In genomic region chr13:46903748-46904147, GRCh38 we compare ENCODE assay signal across 1 cellular context.
TF ChIP-seq lines count a peak whose summit lies in the region.

No MANE protein-coding gene starts in this region.

TF ChIP-seq in GM23338, 12 proteins besides CTCF, POLR2A, EP300 and RAD21:
- TF ChIP-seq, protein P1, sequence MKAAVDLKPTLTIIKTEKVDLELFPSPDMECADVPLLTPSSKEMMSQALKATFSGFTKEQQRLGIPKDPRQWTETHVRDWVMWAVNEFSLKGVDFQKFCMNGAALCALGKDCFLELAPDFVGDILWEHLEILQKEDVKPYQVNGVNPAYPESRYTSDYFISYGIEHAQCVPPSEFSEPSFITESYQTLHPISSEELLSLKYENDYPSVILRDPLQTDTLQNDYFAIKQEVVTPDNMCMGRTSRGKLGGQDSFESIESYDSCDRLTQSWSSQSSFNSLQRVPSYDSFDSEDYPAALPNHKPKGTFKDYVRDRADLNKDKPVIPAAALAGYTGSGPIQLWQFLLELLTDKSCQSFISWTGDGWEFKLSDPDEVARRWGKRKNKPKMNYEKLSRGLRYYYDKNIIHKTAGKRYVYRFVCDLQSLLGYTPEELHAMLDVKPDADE (IDR thresholded peaks at IDR 0.05) = no peak
- no peak for TF ChIP-seq ZNF331 (CRISPR knock-in tag; IDR thresholded peaks at IDR 0.05; ENCODE audit: low read depth)
- no peak for TF ChIP-seq EZH2 (IDR thresholded peaks at IDR 0.05; ENCODE audit: low read depth, unreplicated experiment)
- no peak for TF ChIP-seq ZNF114 (CRISPR knock-in tag; IDR thresholded peaks at IDR 0.05)
- no peak for TF ChIP-seq CREB1 (CRISPR knock-in tag; IDR thresholded peaks at IDR 0.05; ENCODE audit: low read depth)
- TF ChIP-seq REST (IDR thresholded peaks at IDR 0.05; ENCODE audit: unreplicated experiment) = no peak
- TF ChIP-seq, protein P2, sequence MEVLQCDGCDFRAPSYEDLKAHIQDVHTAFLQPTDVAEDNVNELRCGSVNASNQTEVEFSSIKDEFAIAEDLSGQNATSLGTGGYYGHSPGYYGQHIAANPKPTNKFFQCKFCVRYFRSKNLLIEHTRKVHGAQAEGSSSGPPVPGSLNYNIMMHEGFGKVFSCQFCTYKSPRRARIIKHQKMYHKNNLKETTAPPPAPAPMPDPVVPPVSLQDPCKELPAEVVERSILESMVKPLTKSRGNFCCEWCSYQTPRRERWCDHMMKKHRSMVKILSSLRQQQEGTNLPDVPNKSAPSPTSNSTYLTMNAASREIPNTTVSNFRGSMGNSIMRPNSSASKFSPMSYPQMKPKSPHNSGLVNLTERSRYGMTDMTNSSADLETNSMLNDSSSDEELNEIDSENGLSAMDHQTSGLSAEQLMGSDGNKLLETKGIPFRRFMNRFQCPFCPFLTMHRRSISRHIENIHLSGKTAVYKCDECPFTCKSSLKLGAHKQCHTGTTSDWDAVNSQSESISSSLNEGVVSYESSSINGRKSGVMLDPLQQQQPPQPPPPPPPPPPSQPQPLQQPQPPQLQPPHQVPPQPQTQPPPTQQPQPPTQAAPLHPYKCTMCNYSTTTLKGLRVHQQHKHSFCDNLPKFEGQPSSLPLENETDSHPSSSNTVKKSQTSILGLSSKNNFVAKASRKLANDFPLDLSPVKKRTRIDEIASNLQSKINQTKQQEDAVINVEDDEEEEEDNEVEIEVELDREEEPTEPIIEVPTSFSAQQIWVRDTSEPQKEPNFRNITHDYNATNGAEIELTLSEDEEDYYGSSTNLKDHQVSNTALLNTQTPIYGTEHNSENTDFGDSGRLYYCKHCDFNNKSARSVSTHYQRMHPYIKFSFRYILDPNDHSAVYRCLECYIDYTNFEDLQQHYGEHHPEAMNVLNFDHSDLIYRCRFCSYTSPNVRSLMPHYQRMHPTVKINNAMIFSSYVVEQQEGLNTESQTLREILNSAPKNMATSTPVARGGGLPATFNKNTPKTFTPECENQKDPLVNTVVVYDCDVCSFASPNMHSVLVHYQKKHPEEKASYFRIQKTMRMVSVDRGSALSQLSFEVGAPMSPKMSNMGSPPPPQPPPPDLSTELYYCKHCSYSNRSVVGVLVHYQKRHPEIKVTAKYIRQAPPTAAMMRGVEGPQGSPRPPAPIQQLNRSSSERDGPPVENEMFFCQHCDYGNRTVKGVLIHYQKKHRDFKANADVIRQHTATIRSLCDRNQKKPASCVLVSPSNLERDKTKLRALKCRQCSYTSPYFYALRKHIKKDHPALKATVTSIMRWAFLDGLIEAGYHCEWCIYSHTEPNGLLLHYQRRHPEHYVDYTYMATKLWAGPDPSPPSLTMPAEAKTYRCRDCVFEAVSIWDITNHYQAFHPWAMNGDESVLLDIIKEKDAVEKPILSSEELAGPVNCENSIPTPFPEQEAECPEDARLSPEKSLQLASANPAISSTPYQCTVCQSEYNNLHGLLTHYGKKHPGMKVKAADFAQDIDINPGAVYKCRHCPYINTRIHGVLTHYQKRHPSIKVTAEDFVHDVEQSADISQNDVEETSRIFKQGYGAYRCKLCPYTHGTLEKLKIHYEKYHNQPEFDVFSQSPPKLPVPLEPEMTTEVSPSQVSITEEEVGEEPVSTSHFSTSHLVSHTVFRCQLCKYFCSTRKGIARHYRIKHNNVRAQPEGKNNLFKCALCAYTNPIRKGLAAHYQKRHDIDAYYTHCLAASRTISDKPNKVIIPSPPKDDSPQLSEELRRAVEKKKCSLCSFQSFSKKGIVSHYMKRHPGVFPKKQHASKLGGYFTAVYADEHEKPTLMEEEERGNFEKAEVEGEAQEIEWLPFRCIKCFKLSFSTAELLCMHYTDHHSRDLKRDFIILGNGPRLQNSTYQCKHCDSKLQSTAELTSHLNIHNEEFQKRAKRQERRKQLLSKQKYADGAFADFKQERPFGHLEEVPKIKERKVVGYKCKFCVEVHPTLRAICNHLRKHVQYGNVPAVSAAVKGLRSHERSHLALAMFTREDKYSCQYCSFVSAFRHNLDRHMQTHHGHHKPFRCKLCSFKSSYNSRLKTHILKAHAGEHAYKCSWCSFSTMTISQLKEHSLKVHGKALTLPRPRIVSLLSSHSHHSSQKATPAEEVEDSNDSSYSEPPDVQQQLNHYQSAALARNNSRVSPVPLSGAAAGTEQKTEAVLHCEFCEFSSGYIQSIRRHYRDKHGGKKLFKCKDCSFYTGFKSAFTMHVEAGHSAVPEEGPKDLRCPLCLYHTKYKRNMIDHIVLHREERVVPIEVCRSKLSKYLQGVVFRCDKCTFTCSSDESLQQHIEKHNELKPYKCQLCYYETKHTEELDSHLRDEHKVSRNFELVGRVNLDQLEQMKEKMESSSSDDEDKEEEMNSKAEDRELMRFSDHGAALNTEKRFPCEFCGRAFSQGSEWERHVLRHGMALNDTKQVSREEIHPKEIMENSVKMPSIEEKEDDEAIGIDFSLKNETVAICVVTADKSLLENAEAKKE (CRISPR knock-in tag; IDR thresholded peaks at IDR 0.05) = no peak
- TF ChIP-seq EZH2phosphoT487 (IDR thresholded peaks at IDR 0.05; ENCODE audit: unreplicated experiment) = no peak
- TF ChIP-seq POLR2AphosphoS5 (IDR thresholded peaks at IDR 0.05; ENCODE audit: low read depth) = no peak
- no peak for TF ChIP-seq JUNB (IDR thresholded peaks at IDR 0.05; ENCODE audit: unreplicated experiment)
- no peak for TF ChIP-seq STAT1 (IDR thresholded peaks at IDR 0.05; ENCODE audit: unreplicated experiment)
- TF ChIP-seq NANOG (IDR thresholded peaks at IDR 0.05; ENCODE audit: borderline replicate concordance) = no peak
